Comparison of ENCODE assay signal across 8 cellular contexts in the genomic region with DNA sequence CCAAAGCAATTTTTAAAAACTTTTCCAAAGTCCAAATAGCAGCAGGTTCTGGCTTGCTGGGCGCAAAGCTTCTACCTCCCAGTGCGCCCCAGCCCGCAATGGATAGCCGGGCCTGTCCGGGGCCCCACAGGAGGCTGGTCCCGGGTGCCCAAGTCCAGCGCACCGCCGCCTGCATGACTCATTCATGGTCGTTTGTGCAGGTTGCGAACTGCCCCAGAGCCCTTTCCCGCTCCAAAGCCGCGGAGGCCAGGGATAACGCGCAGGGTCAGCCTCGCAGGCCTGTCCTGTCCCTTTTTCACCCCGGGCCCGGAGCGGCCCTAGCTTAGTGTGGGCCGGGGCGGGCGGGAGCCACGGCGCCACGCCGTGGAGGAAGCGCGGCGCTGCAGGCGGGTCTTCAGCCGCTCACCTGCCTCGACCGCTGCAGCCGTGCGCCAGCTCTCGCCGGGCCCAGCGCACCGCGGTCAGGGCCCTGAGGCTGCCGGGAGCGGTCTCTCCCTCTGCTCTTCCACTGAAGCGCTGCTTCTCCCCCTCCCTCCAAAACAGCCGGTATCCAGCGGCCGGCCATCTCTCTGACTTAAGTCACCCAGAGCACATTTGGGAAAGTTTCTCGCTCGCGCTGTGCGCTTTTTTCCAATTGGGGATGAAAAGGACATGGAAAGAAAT. TPM values are rescaled to one million over a fixed set of nuclear protein-coding genes. Genes with fewer than 3 reads are reported as not detected.
DNase-seq lines count a peak whose midpoint lies in the region; ATAC-seq and TF ChIP-seq lines count a peak whose summit lies in the region.

No MANE protein-coding gene starts in this region.

- no peaks in the 10 kb centered on the region for H3K79me2 ChIP-seq in OCI-LY3 (ENCODE audit: low read length)

- H3K36me3 Mint-ChIP-seq in nephron progenitor cell (ENCODE audit: low read depth): peaks cover 5% of the 10 kb centered on the region

- H3K4me3 Mint-ChIP-seq in nephron progenitor cell: peak overlapping the region; percentile 89

- H3K27me3 Mint-ChIP-seq in nephron progenitor cell (ENCODE audit: low read depth, poor library complexity): peaks cover 85% of the 10 kb centered on the region

- H3K27me3 ChIP-seq in OCI-LY3 (ENCODE audit: low read depth, low read length) (no peaks in the 10 kb centered on the region; the same call in 1 of the 2 replicates), thymus (ENCODE audit: control insufficient read depth, insufficient read depth) (peaks cover 59% of the 10 kb centered on the region)

- peak overlapping the region; percentile 81 for H2AFZ ChIP-seq in OCI-LY3 (ENCODE audit: low read depth, low read length)

- 2% methylated on average over 51 of the region's 51 CpGs for WGBS in thymus

- DNase-seq in CD1c-positive myeloid dendritic cell (ENCODE audit: extremely low spot score): peak; percentile 89
- peak; percentile 82 for DNase-seq in GM19238 (ENCODE audit: insufficient read length, low spot score)
- DNase-seq in activated effector memory CD4-positive, alpha-beta T cell treated with Interleukin-2 at 50 U/mL for 16 hours: peak; percentile 59
- peak; percentile 78 for DNase-seq in fibroblast of villous mesenchyme (ENCODE audit: low read depth)
- peak; percentile 79 for DNase-seq in nephron progenitor cell

- H3K4me2 ChIP-seq in OCI-LY3 (ENCODE audit: low read length): peak overlapping the region; percentile 77

- no peak overlapping the region for H3K27ac Mint-ChIP-seq in nephron progenitor cell

- peak; percentile 41 for ATAC-seq in HG03280 (IDR thresholded peaks at IDR 0.05; ENCODE audit: unreplicated experiment)

- peak overlapping the region; percentile 90 for H3K4me3 ChIP-seq in OCI-LY3 (ENCODE audit: low read length)
- peak overlapping the region; percentile 80 for H3K4me3 ChIP-seq in fibroblast of villous mesenchyme (ENCODE audit: low read depth, low read length)
- H3K4me3 ChIP-seq in thymus (ENCODE audit: low read length): peak overlapping the region; percentile 71

- H3K4me1 ChIP-seq in OCI-LY3 (ENCODE audit: low read length) (peaks cover 4% of the 10 kb centered on the region; the same call in 1 of the 2 replicates), thymus (ENCODE audit: control insufficient read depth, insufficient read depth, low read length) (peaks cover 14% of the 10 kb centered on the region)

- H3K36me3 ChIP-seq in OCI-LY3 (replicated peaks; ENCODE audit: low read depth, low read length): no peaks in the 10 kb centered on the region
- H3K36me3 ChIP-seq in thymus (ENCODE audit: control insufficient read depth, insufficient read depth): peaks cover 6% of the 10 kb centered on the region

- no peaks in the 10 kb centered on the region for H4K20me1 ChIP-seq in OCI-LY3 (ENCODE audit: insufficient read depth, low read length)

- peak overlapping the region; percentile 74 for H3K9ac ChIP-seq in OCI-LY3 (ENCODE audit: low read length)

- H3K27ac ChIP-seq in OCI-LY3 (ENCODE audit: low read length): peak overlapping the region; percentile 90
- H3K27ac ChIP-seq in thymus (ENCODE audit: low read depth): peak overlapping the region; percentile 9

- H3K4me1 Mint-ChIP-seq in nephron progenitor cell: peaks cover 35% of the 10 kb centered on the region

- H3K9me3 Mint-ChIP-seq in nephron progenitor cell: no peaks in the 10 kb centered on the region

- peak; percentile 51 for TF ChIP-seq CTCF in OCI-LY3 (IDR thresholded peaks at IDR 0.05; ENCODE audit: low read depth, low read length)
- peak; percentile 77 for TF ChIP-seq CTCF in fibroblast of villous mesenchyme (IDR thresholded peaks at IDR 0.05; ENCODE audit: insufficient read depth, low read depth, low read length)
- TF ChIP-seq CTCF in nephron progenitor cell (IDR thresholded peaks at IDR 0.05): peak; percentile 71

- H3K9me3 ChIP-seq in OCI-LY3 (ENCODE audit: insufficient read depth, low read length) (no peaks in the 10 kb centered on the region), thymus (ENCODE audit: control insufficient read depth) (no peaks in the 10 kb centered on the region)

RNA-seq across cellular contexts. Expression of a gene that starts 1.7 kb away (rescaled TPM):
- 1.7 and 1.9 TPM in 2 replicates for total RNA-seq in fibroblast of villous mesenchyme
- 12.1 TPM for polyA plus RNA-seq in thymus

RNA-seq across cellular contexts. Expression of a gene that starts 13.4 kb away (rescaled TPM):
- total RNA-seq in fibroblast of villous mesenchyme: 25.5 and 29.0 TPM in 2 replicates
- polyA plus RNA-seq in thymus: 13.5 TPM

Comparison
In these comparisons a context has a peak if more than half of its experiments do, and no peak if none do; other contexts are left out.
1. Peak in every context shown above with its lines: DNase-seq, ATAC-seq, H3K4me3 ChIP-seq and H3K27ac ChIP-seq.